In the genomic region with DNA sequence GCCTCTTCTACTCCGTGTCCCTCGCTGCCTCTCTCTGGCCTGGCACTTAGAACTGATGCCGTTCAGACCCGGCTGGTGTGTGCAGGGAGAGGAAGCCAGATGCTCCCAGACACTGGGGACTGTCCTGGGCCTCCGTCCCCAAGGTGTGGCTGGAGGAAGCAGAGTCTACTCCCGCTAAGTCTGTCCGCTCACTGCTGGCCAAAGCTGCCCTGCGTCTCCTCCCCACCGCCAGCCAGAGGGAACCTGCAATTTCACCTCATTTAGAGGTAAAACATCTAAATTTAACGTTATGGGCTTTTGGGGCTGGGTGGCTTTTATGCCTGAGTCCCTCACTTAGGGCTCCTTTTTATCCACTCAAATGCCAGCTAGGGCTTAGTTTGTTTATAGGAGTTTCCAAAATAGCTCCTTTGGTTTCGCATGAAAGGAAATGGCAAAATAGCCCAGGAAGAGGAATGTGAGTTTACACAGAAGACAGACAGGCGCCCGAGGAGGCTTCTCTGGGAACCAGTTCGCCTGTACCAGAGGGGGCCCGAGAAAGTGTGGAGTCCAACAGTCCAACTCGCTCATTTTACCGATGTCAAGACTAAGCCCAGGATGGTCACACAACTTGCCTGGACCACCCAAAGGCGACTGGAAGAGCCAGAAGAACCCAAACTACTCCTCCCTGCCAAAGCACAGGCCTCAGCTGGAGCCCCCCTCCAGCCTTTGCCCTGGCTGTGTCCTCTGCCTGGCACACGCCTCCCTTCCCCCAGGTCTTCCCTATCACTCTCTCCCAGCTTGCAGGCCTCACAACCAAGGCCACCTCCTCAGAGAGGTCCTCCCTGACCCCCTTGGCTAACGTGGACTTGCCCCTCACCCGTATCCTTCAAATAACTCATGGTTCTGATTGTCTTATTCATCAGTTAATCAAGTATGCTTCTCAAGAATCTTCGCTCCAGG, we compare ENCODE assay signal across 9 cellular contexts. TPM values are rescaled to one million over a fixed set of nuclear protein-coding genes. Genes with fewer than 3 reads are reported as not detected.
A peak's percentile ranks its signal among the peaks of the same experiment; 100 is the strongest.
DNase-seq lines count a peak whose midpoint lies in the region; ATAC-seq and TF ChIP-seq lines count a peak whose summit lies in the region.
"Had no signal": no experiment of that assay in that cellular context is flagged by ENCODE, and none has a peak within 500 bp of the region (broad histone marks: within the 10 kb centered on the region; RNA-seq: fewer than 3 reads in every experiment).

No MANE protein-coding gene starts in this region.

- no peak for TF ChIP-seq CTCF in choroid plexus epithelial cell (conservative IDR thresholded peaks at IDR 0.05; ENCODE audit: low read depth, low read length)
- TF ChIP-seq CTCF in upper lobe of right lung (IDR thresholded peaks at IDR 0.05) = no peak

- H2AFZ ChIP-seq in mesenchymal stem cell (ENCODE audit: low read depth, low read length) = no peak overlapping the region

- peak overlapping the region; percentile 98 to 99 for H3K18ac ChIP-seq in mesenchymal stem cell (ENCODE audit: low read depth in 1 of 2, low read length in 2 of 2)

- no peaks in the 10 kb centered on the region for H3K36me3 Mint-ChIP-seq in naive thymus-derived CD8-positive, alpha-beta T cell

- peak overlapping the region in 1 of 2 experiments; percentile 97 for H3K14ac ChIP-seq in mesenchymal stem cell (ENCODE audit: low read length in 2 of 2)

- no peak overlapping the region for H3K4me2 ChIP-seq in mesenchymal stem cell (ENCODE audit: low read length, poor library complexity, severe bottlenecking)

- H2BK12ac ChIP-seq in mesenchymal stem cell (ENCODE audit: low read length in 2 of 2) = peak overlapping the region; percentile 98 to 100

- H2BK120ac ChIP-seq in mesenchymal stem cell (ENCODE audit: low read depth, low read length) = peak overlapping the region; percentile 97

- no peaks in the 10 kb centered on the region for H3K27me3 ChIP-seq in mesenchymal stem cell (ENCODE audit: control insufficient read depth in 1 of 2, insufficient read depth in 1 of 2, low read length in 2 of 2)
- no peaks in the 10 kb centered on the region for H3K27me3 ChIP-seq in upper lobe of right lung

- H3K9me3 Mint-ChIP-seq in naive thymus-derived CD8-positive, alpha-beta T cell = no peaks in the 10 kb centered on the region

- peaks cover 0 to 1% (median 0%) of the 10 kb centered on the region in 4 donors for H3K4me1 Mint-ChIP-seq in naive thymus-derived CD8-positive, alpha-beta T cell

- peak overlapping the region in 1 of 2 experiments; percentile 53 for H3K23ac ChIP-seq in mesenchymal stem cell (ENCODE audit: low read length in 2 of 2)

- peak overlapping the region in 1 of 10 donors; percentile 15 for H3K27ac Mint-ChIP-seq in naive thymus-derived CD8-positive, alpha-beta T cell

- 31% methylated on average over 18 of the region's 22 CpGs for WGBS in mesenchymal stem cell

- peak overlapping the region; percentile 100 for H4K91ac ChIP-seq in mesenchymal stem cell (ENCODE audit: low read length)

- H3K4me3 ChIP-seq in choroid plexus epithelial cell (ENCODE audit: low read depth, low read length) (no peak overlapping the region), mesenchymal stem cell (ENCODE audit: insufficient read depth in 1 of 2, low read depth in 1 of 2, low read length in 2 of 2) (peak overlapping the region in 1 of 2 experiments; percentile 10), upper lobe of right lung (no peak overlapping the region)

- ATAC-seq in upper lobe of right lung = peak; percentile 2
- ATAC-seq in naive thymus-derived CD8-positive, alpha-beta T cell = no peak

- intact Hi-C loops in upper lobe of right lung (cut with DNase I) = loop anchor here (10.0 kb wide), 1 partner anchor 58 kb away; the partner anchor contains the start of gene RIPOR3

- H3K4me3 Mint-ChIP-seq in naive thymus-derived CD8-positive, alpha-beta T cell = no peak overlapping the region

- no peak overlapping the region for H2BK5ac ChIP-seq in mesenchymal stem cell (ENCODE audit: low read depth, low read length, poor library complexity, severe bottlenecking)

- H3K27ac ChIP-seq in mesenchymal stem cell (ENCODE audit: low read length, poor library complexity, severe bottlenecking) (peak overlapping the region; percentile 46), upper lobe of right lung (peak overlapping the region; percentile 39)
- H3K27ac ChIP-seq: 22Rv1 had no signal

- peaks cover 0 to 3% (median 0%) of the 10 kb centered on the region in 5 donors for H3K27me3 Mint-ChIP-seq in naive thymus-derived CD8-positive, alpha-beta T cell

- peaks cover 0 to 9% of the 10 kb centered on the region in 2 experiments for H3K36me3 ChIP-seq in mesenchymal stem cell (ENCODE audit: control insufficient read depth in 1 of 2, insufficient read depth in 2 of 2, low read depth in 1 of 2, low read length in 2 of 2)
- no peaks in the 10 kb centered on the region for H3K36me3 ChIP-seq in upper lobe of right lung

- POLR2A ChIA-PET in naive thymus-derived CD8-positive, alpha-beta T cell (lab: Charles Lee) = no interaction called here

- peak overlapping the region; percentile 86 for H2AK5ac ChIP-seq in mesenchymal stem cell (ENCODE audit: low read length, severe bottlenecking)

- peak overlapping the region; percentile 98 to 100 for H3K4ac ChIP-seq in mesenchymal stem cell (ENCODE audit: low read depth in 1 of 2, low read length in 2 of 2)

- H3K9ac ChIP-seq in mesenchymal stem cell (ENCODE audit: low read length) = no peak overlapping the region

- H3K4me1 ChIP-seq in mesenchymal stem cell (ENCODE audit: control insufficient read depth, insufficient read depth, low read depth, low read length) (peaks cover 19% of the 10 kb centered on the region), upper lobe of right lung (peaks cover 22% of the 10 kb centered on the region)

- H3K9me3 ChIP-seq in mesenchymal stem cell (ENCODE audit: control insufficient read depth, low read length) (no peaks in the 10 kb centered on the region), upper lobe of right lung (no peaks in the 10 kb centered on the region)

- DNase-seq in NCI-H2227 (lab: John Stamatoyannopoulos, UW; ENCODE audit: unreplicated experiment) = peak; percentile 28
- DNase-seq in NCI-H2227 treated with DMSO at 0.1 percent for 48 hours (lab: John Stamatoyannopoulos, UW) = no peak
- DNase-seq in choroid plexus epithelial cell (ENCODE audit: low read depth) = peak; percentile 33
- peak; percentile 87 for DNase-seq in mesenchymal stem cell
- DNase-seq in upper lobe of right lung = no peak
- DNase-seq in SHP77 treated with DMSO at 0.1 percent for 48 hours (lab: John Stamatoyannopoulos, UW) = no peak
- no peak for DNase-seq in NCI-H2196 (lab: John Stamatoyannopoulos, UW; ENCODE audit: unreplicated experiment)
- DNase-seq in naive thymus-derived CD8-positive, alpha-beta T cell = no peak

- peaks cover 12% of the 10 kb centered on the region for H3K79me1 ChIP-seq in mesenchymal stem cell (replicated peaks; ENCODE audit: low read length, poor library complexity, severe bottlenecking)

- peak overlapping the region; percentile 96 for H2BK15ac ChIP-seq in mesenchymal stem cell (ENCODE audit: low read depth, poor library complexity, severe bottlenecking)

- peak overlapping the region; percentile 95 for H4K8ac ChIP-seq in mesenchymal stem cell (ENCODE audit: low read length)

RNA-seq across cellular contexts. Expression of gene RIPOR3, which starts 54.5 kb away (rescaled TPM):
- 45.9 TPM for polyA plus RNA-seq in mesenchymal stem cell (2013, experiment 1 of 2)
- polyA plus RNA-seq in mesenchymal stem cell (2013, experiment 2 of 2) = 43.6 TPM
- 6.8 TPM for total RNA-seq in upper lobe of right lung
- total RNA-seq in naive thymus-derived CD8-positive, alpha-beta T cell = not detected
- polyA plus RNA-seq in naive thymus-derived CD8-positive, alpha-beta T cell = 1 to 10 TPM in 1 of 3 donors, under 1 TPM in 2; 0.53 to 2.4 (median 0.98) TPM

Comparison
In these comparisons a context has a peak if more than half of its experiments do, and no peak if none do; other contexts are left out.
1. DNase-seq: peak in NCI-H2227 (single experiment), choroid plexus epithelial cell (single experiment) and mesenchymal stem cell (single experiment); none in NCI-H2227 treated with DMSO at 0.1 percent for 48 hours (single experiment), upper lobe of right lung (single experiment), SHP77 treated with DMSO at 0.1 percent for 48 hours (single experiment), NCI-H2196 (single experiment) and naive thymus-derived CD8-positive, alpha-beta T cell (0 of 10).